ENCODE assay signal across 24 cellular contexts in the genomic region with DNA sequence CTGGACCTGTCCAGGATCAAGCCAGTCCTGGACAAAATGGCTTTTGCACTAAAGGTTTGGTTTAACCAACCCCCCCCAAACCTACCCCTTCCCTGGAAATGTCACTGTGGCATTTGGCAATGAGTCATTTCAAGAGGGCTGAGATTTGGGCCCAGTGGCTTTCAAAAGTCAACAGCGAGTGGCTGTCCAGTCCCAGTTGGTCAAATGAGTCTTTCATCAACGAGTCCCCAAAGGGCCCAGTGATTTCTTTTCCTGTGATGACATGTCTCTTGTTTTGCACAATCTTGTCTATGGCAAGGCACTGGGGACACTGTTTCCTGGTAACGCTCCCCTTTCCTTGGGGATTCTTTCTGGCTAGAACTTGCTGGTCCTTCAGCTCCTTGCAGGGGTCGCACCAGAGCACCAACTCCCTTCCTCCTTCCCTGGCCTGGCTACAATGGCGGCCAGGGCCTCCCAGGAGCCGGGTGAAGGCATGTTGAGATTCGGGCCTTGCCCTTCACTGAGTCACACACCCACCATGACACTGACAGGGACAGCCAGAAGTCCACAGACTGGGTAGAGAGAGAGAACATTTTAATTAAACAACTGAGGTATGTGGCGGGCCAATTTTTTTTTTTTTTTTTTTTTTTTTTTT.
A peak's percentile ranks its signal among the peaks of the same experiment; 100 is the strongest.
DNase-seq lines count a peak whose midpoint lies in the region; ATAC-seq and TF ChIP-seq lines count a peak whose summit lies in the region.
"Had no signal": no experiment of that assay in that cellular context is flagged by ENCODE, and none has a peak within 500 bp of the region (broad histone marks: within the 10 kb centered on the region; RNA-seq: fewer than 3 reads in every experiment).

No MANE protein-coding gene starts in this region.

- H3K27ac ChIP-seq in angular gyrus (ENCODE audit: low read depth, low read length): peak overlapping the region; percentile 30
- H3K27ac ChIP-seq: esophagus muscularis mucosa, SJSA1, WERI-Rb-1 had no signal

- H3K4me3 Mint-ChIP-seq in nephron progenitor cell: no peak overlapping the region
- no peak overlapping the region for H3K4me3 Mint-ChIP-seq in stimulated activated naive B cell treated with anti-CD40 and anti-IgM and Interleukin-4, amounts not matched to agents 10 μg/mL and 1 μg/mL and 100 μg/mL, for 72 hours
- H3K4me3 Mint-ChIP-seq in activated T-helper 1 cell treated with anti-CD3 and anti-CD28 coated beads, Interleukin-12 subunit alpha, Interleukin-12 subunit beta, Interleukin-2, Interleukin-4 antibody, amounts not matched to agents 30 ng/mL and 10 ng/mL and 1 ng/mL, durations not matched to agents 14 hours and 24 hours and 36 hours: no peak overlapping the region
- H3K4me3 Mint-ChIP-seq: activated naive CD8-positive, alpha-beta T cell treated with anti-CD3 and anti-CD28 coated beads for 36 hours; CD4-positive, alpha-beta memory T cell had no signal

- intact Hi-C loops in left ventricle myocardium superior (cut with micrococcal nuclease): no loop called here
- intact Hi-C loops in cardiac septum (cut with DNase I): no loop called here
- intact Hi-C loops in activated T-helper 1 cell treated with anti-CD3 and anti-CD28 coated beads, Interleukin-12 subunit alpha, Interleukin-12 subunit beta, Interleukin-2, Interleukin-4 antibody, amounts not matched to agents 30 ng/mL and 10 ng/mL and 1 ng/mL, durations not matched to agents 14 hours and 24 hours and 36 hours (cut with micrococcal nuclease): no loop called here

- H3K27me3 Mint-ChIP-seq in nephron progenitor cell (ENCODE audit: low read depth, poor library complexity): peaks cover 3% of the 10 kb centered on the region
- H3K27me3 Mint-ChIP-seq in stimulated activated naive B cell treated with anti-CD40 and anti-IgM and Interleukin-4, amounts not matched to agents 10 μg/mL and 1 μg/mL and 100 μg/mL, for 72 hours: no peaks in the 10 kb centered on the region
- no peaks in the 10 kb centered on the region for H3K27me3 Mint-ChIP-seq in activated T-helper 1 cell treated with anti-CD3 and anti-CD28 coated beads, Interleukin-12 subunit alpha, Interleukin-12 subunit beta, Interleukin-2, Interleukin-4 antibody, amounts not matched to agents 30 ng/mL and 10 ng/mL and 1 ng/mL, durations not matched to agents 14 hours and 24 hours and 36 hours (ENCODE audit: insufficient read depth)
- H3K27me3 Mint-ChIP-seq: activated naive CD8-positive, alpha-beta T cell treated with anti-CD3 and anti-CD28 coated beads for 36 hours; CD4-positive, alpha-beta memory T cell; naive B cell had no signal

- peaks cover 6% of the 10 kb centered on the region for H3K9me3 Mint-ChIP-seq in nephron progenitor cell
- peaks cover 0 to 7% of the 10 kb centered on the region in 2 donors for H3K9me3 Mint-ChIP-seq in stimulated activated naive B cell treated with anti-CD40 and anti-IgM and Interleukin-4, amounts not matched to agents 10 μg/mL and 1 μg/mL and 100 μg/mL, for 72 hours
- no peaks in the 10 kb centered on the region for H3K9me3 Mint-ChIP-seq in activated T-helper 1 cell treated with anti-CD3 and anti-CD28 coated beads, Interleukin-12 subunit alpha, Interleukin-12 subunit beta, Interleukin-2, Interleukin-4 antibody, amounts not matched to agents 30 ng/mL and 10 ng/mL and 1 ng/mL, durations not matched to agents 14 hours and 24 hours and 36 hours

- peak overlapping the region; percentile 89 for H3K27ac Mint-ChIP-seq in nephron progenitor cell
- peak overlapping the region; percentile 74 for H3K27ac Mint-ChIP-seq in stimulated activated naive B cell treated with anti-CD40 and anti-IgM and Interleukin-4, amounts not matched to agents 10 μg/mL and 1 μg/mL and 100 μg/mL, for 72 hours
- no peak overlapping the region for H3K27ac Mint-ChIP-seq in activated T-helper 1 cell treated with anti-CD3 and anti-CD28 coated beads, Interleukin-12 subunit alpha, Interleukin-12 subunit beta, Interleukin-2, Interleukin-4 antibody, amounts not matched to agents 30 ng/mL and 10 ng/mL and 1 ng/mL, durations not matched to agents 14 hours and 24 hours and 36 hours
- H3K27ac Mint-ChIP-seq: activated naive CD8-positive, alpha-beta T cell treated with anti-CD3 and anti-CD28 coated beads for 36 hours; CD4-positive, alpha-beta memory T cell had no signal

- DNase-seq in left ventricle myocardium superior (peak; percentile 7), cardiac septum (ENCODE audit: low spot score) (no peak), nephron progenitor cell (no peak), NCI-H524 (lab: John Stamatoyannopoulos, UW) (no peak)
- no peak for DNase-seq in stimulated activated naive B cell treated with anti-CD40 and anti-IgM and Interleukin-4, amounts not matched to agents 10 μg/mL and 1 μg/mL and 100 μg/mL, for 72 hours
- DNase-seq in activated T-helper 1 cell treated with anti-CD3 and anti-CD28 coated beads, Interleukin-12 subunit alpha, Interleukin-12 subunit beta, Interleukin-2, Interleukin-4 antibody, amounts not matched to agents 30 ng/mL and 10 ng/mL and 1 ng/mL, durations not matched to agents 14 hours and 24 hours and 36 hours (ENCODE audit: low spot score): no peak
- DNase-seq: activated CD4-positive, alpha-beta T cell treated with anti-CD3 and anti-CD28 coated beads for 48 hours; activated effector memory CD4-positive, alpha-beta T cell treated with anti-CD3 and anti-CD28 coated beads, Interleukin-2, amount 50 U/mL, for 16 hours; activated naive CD8-positive, alpha-beta T cell treated with anti-CD3 and anti-CD28 coated beads for 36 hours; CD4-positive, alpha-beta memory T cell; foreskin fibroblast; islet precursor cell; Kasumi-1; midbrain; naive B cell; NCI-H146; NCI-H82; stimulated activated naive CD8-positive, alpha-beta T cell treated with anti-CD3 and anti-CD28 coated beads, Interleukin-15, Interleukin-2, amounts not matched to agents 100 U/mL and 50 U/mL, for 24 hours; T1000; WERI-Rb-1 had no signal

- peaks cover 59% of the 10 kb centered on the region for H3K4me1 Mint-ChIP-seq in nephron progenitor cell
- H3K4me1 Mint-ChIP-seq in stimulated activated naive B cell treated with anti-CD40 and anti-IgM and Interleukin-4, amounts not matched to agents 10 μg/mL and 1 μg/mL and 100 μg/mL, for 72 hours: peaks cover 11 to 31% of the 10 kb centered on the region in 2 donors
- H3K4me1 Mint-ChIP-seq in activated T-helper 1 cell treated with anti-CD3 and anti-CD28 coated beads, Interleukin-12 subunit alpha, Interleukin-12 subunit beta, Interleukin-2, Interleukin-4 antibody, amounts not matched to agents 30 ng/mL and 10 ng/mL and 1 ng/mL, durations not matched to agents 14 hours and 24 hours and 36 hours (ENCODE audit: low read depth): peaks cover 11% of the 10 kb centered on the region

- TF ChIP-seq CTCF in nephron progenitor cell (IDR thresholded peaks at IDR 0.05): no peak

- no peak for ATAC-seq in left ventricle myocardium superior
- ATAC-seq in stimulated activated naive B cell treated with anti-CD40 and anti-IgM and Interleukin-4, amounts not matched to agents 10 μg/mL and 1 μg/mL and 100 μg/mL, for 72 hours (replicated peaks): peak in 1 of 2 donors; percentile 19
- ATAC-seq in GM21529 (IDR thresholded peaks at IDR 0.05; ENCODE audit: unreplicated experiment): no peak
- ATAC-seq: stimulated activated naive CD8-positive, alpha-beta T cell treated with anti-CD3 and anti-CD28 coated beads, Interleukin-15, Interleukin-2, amounts not matched to agents 100 U/mL and 50 U/mL, for 24 hours had no signal

- H3K36me3 Mint-ChIP-seq in nephron progenitor cell (ENCODE audit: low read depth): peaks cover 9% of the 10 kb centered on the region
- H3K36me3 Mint-ChIP-seq in stimulated activated naive B cell treated with anti-CD40 and anti-IgM and Interleukin-4, amounts not matched to agents 10 μg/mL and 1 μg/mL and 100 μg/mL, for 72 hours: peaks cover 4 to 6% of the 10 kb centered on the region in 2 donors
- H3K36me3 Mint-ChIP-seq in activated T-helper 1 cell treated with anti-CD3 and anti-CD28 coated beads, Interleukin-12 subunit alpha, Interleukin-12 subunit beta, Interleukin-2, Interleukin-4 antibody, amounts not matched to agents 30 ng/mL and 10 ng/mL and 1 ng/mL, durations not matched to agents 14 hours and 24 hours and 36 hours (ENCODE audit: low read depth): no peaks in the 10 kb centered on the region
- H3K36me3 Mint-ChIP-seq: CD4-positive, alpha-beta memory T cell had no signal
